Comparison of ENCODE assay signal across 12 cellular contexts in the genomic region with DNA sequence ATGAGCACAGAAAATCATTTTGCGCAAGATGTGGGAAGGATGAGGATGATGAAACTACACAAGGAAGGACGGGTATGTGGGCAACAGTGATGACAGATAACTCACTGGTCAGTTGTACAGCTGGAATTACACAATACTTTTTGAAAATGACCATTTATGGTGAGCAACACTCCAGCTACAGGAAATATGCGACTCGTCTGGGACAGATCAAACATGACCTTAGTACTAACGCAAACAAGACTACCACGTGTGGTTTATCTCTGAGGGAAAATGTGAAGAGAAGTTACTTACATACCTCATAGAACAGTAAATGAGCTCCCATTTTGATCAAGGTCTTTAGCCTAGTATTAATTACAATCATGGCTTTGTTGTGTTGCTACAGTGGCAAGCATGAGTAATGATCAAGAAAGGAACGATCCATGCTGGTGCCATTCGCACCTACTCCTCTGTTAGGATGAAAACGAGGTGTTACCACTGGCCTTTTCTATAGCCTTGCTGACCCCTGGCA.
A peak's percentile ranks its signal among the peaks of the same experiment; 100 is the strongest.
DNase-seq lines count a peak whose midpoint lies in the region; ATAC-seq and TF ChIP-seq lines count a peak whose summit lies in the region.
"Had no signal": no experiment of that assay in that cellular context is flagged by ENCODE, and none has a peak within 500 bp of the region (broad histone marks: within the 10 kb centered on the region; RNA-seq: fewer than 3 reads in every experiment).

No MANE protein-coding gene starts in this region.

- H3K27me3 ChIP-seq in upper lobe of left lung, result no peaks in the 10 kb centered on the region
- H3K27me3 ChIP-seq: tibial artery had no signal

- TF ChIP-seq EP300 in upper lobe of left lung (IDR thresholded peaks at IDR 0.05), result peak in 1 of 4 donors; percentile 72

- H3K36me3 ChIP-seq in upper lobe of left lung, result no peaks in the 10 kb centered on the region
- H3K36me3 ChIP-seq: tibial artery had no signal

- in situ Hi-C loops in astrocyte of the spinal cord (cut with HindIII; ENCODE audit: low sequenced_read_pairs), result no loop called here

- no peaks in the 10 kb centered on the region for H3K9me3 ChIP-seq in upper lobe of left lung
- H3K9me3 ChIP-seq: tibial artery had no signal

- DNase-seq in NCI-H2196 (lab: John Stamatoyannopoulos, UW; ENCODE audit: unreplicated experiment), result peak; percentile 17
- DNase-seq in NCI-H2196 treated with DMSO at 0.1 percent for 48 hours (lab: John Stamatoyannopoulos, UW; ENCODE audit: unreplicated experiment), result no peak
- DNase-seq in astrocyte of the spinal cord (ENCODE audit: low read depth, low spot score), result peak; percentile 78
- DNase-seq in kidney glomerular epithelial cell (lab: John Stamatoyannopoulos, UW), result peak; percentile 42
- no peak for DNase-seq in upper lobe of left lung
- DNase-seq in NCI-H1436 (lab: John Stamatoyannopoulos, UW), result no peak
- DNase-seq: activated T-cell treated with anti-CD3 and anti-CD28 coated beads, Interleukin-2, amount 50 U/mL, for 48 hours; effector memory CD4-positive, alpha-beta T cell; T-helper 17 cell; tibial artery had no signal

- TF ChIP-seq POLR2A in upper lobe of left lung (IDR thresholded peaks at IDR 0.05), result no peak

- no peak overlapping the region for H3K4me3 ChIP-seq in astrocyte of the spinal cord (ENCODE audit: low read depth, low read length)
- no peak overlapping the region for H3K4me3 ChIP-seq in upper lobe of left lung
- H3K4me3 ChIP-seq: tibial artery had no signal

- H3K27ac ChIP-seq in upper lobe of left lung, result peak overlapping the region in 1 of 4 donors; percentile 70
- H3K27ac ChIP-seq: tibial artery had no signal

- peaks cover 0 to 3% (median 1%) of the 10 kb centered on the region in 4 donors for H3K4me1 ChIP-seq in upper lobe of left lung
- H3K4me1 ChIP-seq: tibial artery had no signal

- WGBS in upper lobe of left lung, 2 donors, result 62 to 65% methylated on average over 9 of the region's 9 CpGs

- ATAC-seq in upper lobe of left lung (ENCODE audit: low FRiP score in 2 of 2) (peak; percentile 71 to 95), GM21447 (IDR thresholded peaks at IDR 0.05; ENCODE audit: unreplicated experiment) (no peak), HG02973 (IDR thresholded peaks at IDR 0.05; ENCODE audit: unreplicated experiment) (no peak)
- ATAC-seq: T-helper 17 cell had no signal

- TF ChIP-seq CTCF in astrocyte of the spinal cord (IDR thresholded peaks at IDR 0.05; ENCODE audit: low read depth, low read length), result no peak
- TF ChIP-seq CTCF in upper lobe of left lung (IDR thresholded peaks at IDR 0.05), result no peak

Comparison
In these comparisons a context has a peak if more than half of its experiments do, and no peak if none do; other contexts are left out.
1. DNase-seq: peak in NCI-H2196 (single experiment), astrocyte of the spinal cord (single experiment) and kidney glomerular epithelial cell (single experiment); none in NCI-H2196 treated with DMSO at 0.1 percent for 48 hours (single experiment), upper lobe of left lung (0 of 2) and NCI-H1436 (single experiment).
2. ATAC-seq: peak in upper lobe of left lung (2 of 2); none in GM21447 (single experiment) and HG02973 (single experiment).